26 cellular contexts compared by ENCODE assay signal in genomic region chr21:34730194-34730593, GRCh38.
"Had no signal": no experiment of that assay in that cellular context is flagged by ENCODE, and none has a peak within 500 bp of the region (broad histone marks: within the 10 kb centered on the region; RNA-seq: fewer than 3 reads in every experiment).

No MANE protein-coding gene starts in this region.

- H3K36me3 ChIP-seq: neutrophil, pancreas, right lobe of liver, thyroid gland had no signal

- DNase-seq: dermis blood vessel endothelial cell; effector memory CD4-positive, alpha-beta T cell; erythroblast; hypothalamus; immature natural killer cell; islet precursor cell; mucosa of descending colon; naive B cell; pancreas; right lobe of liver; small intestine; stimulated activated CD4-positive, alpha-beta T cell treated with anti-CD3 and anti-CD28 coated beads, Interleukin-15, amount 100 ng/mL, for 24 hours; stimulated activated CD4-positive, alpha-beta T cell treated with anti-CD3 and anti-CD28 coated beads, Interleukin-2, amount 100 ng/mL, for 48 hours; stimulated activated naive B cell treated with anti-CD40 and anti-IgM and Interleukin-4, amounts not matched to agents 10 μg/mL and 1 μg/mL and 100 μg/mL, for 72 hours; thyroid gland had no signal

- H3K4me3 ChIP-seq: coronary artery, lung, mucosa of descending colon, pancreas, right lobe of liver, thyroid gland had no signal

- H3K36me3 Mint-ChIP-seq: immature natural killer cell; memory B cell; naive B cell; natural killer cell treated with Interleukin-12 subunit alpha and Interleukin-12 subunit beta and Interleukin-15 and Interleukin-18, amount 100 ng/mL, for 72 hours; stimulated activated naive B cell treated with anti-CD40 and anti-IgM and Interleukin-4, amounts not matched to agents 10 μg/mL and 1 μg/mL and 100 μg/mL, for 72 hours; type B pancreatic cell had no signal

- H3K4me1 Mint-ChIP-seq: immature natural killer cell; memory B cell; naive B cell; neural crest cell; stimulated activated naive B cell treated with anti-CD40 and anti-IgM and Interleukin-4, amounts not matched to agents 10 μg/mL and 1 μg/mL and 100 μg/mL, for 72 hours had no signal

- H3K9me3 ChIP-seq: mucosa of descending colon, neutrophil, pancreas, right lobe of liver, thyroid gland had no signal

- H3K9me3 Mint-ChIP-seq: immature natural killer cell; memory B cell; naive B cell; natural killer cell treated with Interleukin-12 subunit alpha and Interleukin-12 subunit beta and Interleukin-15 and Interleukin-18, amount 100 ng/mL, for 72 hours; stimulated activated naive B cell treated with anti-CD40 and anti-IgM and Interleukin-4, amounts not matched to agents 10 μg/mL and 1 μg/mL and 100 μg/mL, for 72 hours; stimulated activated naive CD8-positive, alpha-beta T cell treated with anti-CD3 and anti-CD28 coated beads, Interleukin-15, Interleukin-2, amounts not matched to agents 100 ng/mL and 50 ng/mL, for 24 hours; type B pancreatic cell had no signal

- H3K4me3 Mint-ChIP-seq: immature natural killer cell; memory B cell; naive B cell; natural killer cell treated with Interleukin-12 subunit alpha and Interleukin-12 subunit beta and Interleukin-15 and Interleukin-18, amount 100 ng/mL, for 72 hours; neural crest cell; stimulated activated naive B cell treated with anti-CD40 and anti-IgM and Interleukin-4, amounts not matched to agents 10 μg/mL and 1 μg/mL and 100 μg/mL, for 72 hours; stimulated activated naive CD8-positive, alpha-beta T cell treated with anti-CD3 and anti-CD28 coated beads, Interleukin-15, Interleukin-2, amounts not matched to agents 100 ng/mL and 50 ng/mL, for 24 hours; type B pancreatic cell had no signal

- H3K27me3 ChIP-seq: neutrophil, pancreas, right lobe of liver, thyroid gland had no signal

- H3K27ac ChIP-seq: coronary artery, neutrophil, pancreas, right lobe of liver, thyroid gland had no signal

- ATAC-seq: left lobe of liver; mucosa of descending colon; natural killer cell treated with Interleukin-12 subunit alpha and Interleukin-12 subunit beta and Interleukin-15 and Interleukin-18, amount 100 ng/mL, for 72 hours; pancreas; stimulated activated naive B cell treated with anti-CD40 and anti-IgM and Interleukin-4, amounts not matched to agents 10 μg/mL and 1 μg/mL and 100 μg/mL, for 72 hours had no signal

- FAIRE-seq: endothelial cell of umbilical vein, frontal cortex, pancreas, small intestine had no signal

- H3K27ac Mint-ChIP-seq: immature natural killer cell; memory B cell; naive B cell; natural killer cell treated with Interleukin-12 subunit alpha and Interleukin-12 subunit beta and Interleukin-15 and Interleukin-18, amount 100 ng/mL, for 72 hours; stimulated activated naive B cell treated with anti-CD40 and anti-IgM and Interleukin-4, amounts not matched to agents 10 μg/mL and 1 μg/mL and 100 μg/mL, for 72 hours; stimulated activated naive CD8-positive, alpha-beta T cell treated with anti-CD3 and anti-CD28 coated beads, Interleukin-15, Interleukin-2, amounts not matched to agents 100 ng/mL and 50 ng/mL, for 24 hours; type B pancreatic cell had no signal
